Comparison of ENCODE assay signal across 1 cellular context in genomic region chr22:39520054-39520873, GRCh38.
TF ChIP-seq lines count a peak whose summit lies in the region.

ATF4 (plus strand) TSS chr22:39520562; CDS start chr22:39521446, 884 bp downstream.

TF ChIP-seq in K562, 482 proteins besides CTCF, POLR2A, EP300 and RAD21 (continued from another document and continues in another):
- TF ChIP-seq ZNF407 (IDR thresholded peaks at IDR 0.05; ENCODE audit: low read depth): no peak
- 0 out of 2 replicates have a peak, but pooled peaks have one; percentile 28 for TF ChIP-seq TAF15 (IDR thresholded peaks at IDR 0.05; ENCODE audit: low read depth, low read length)
- 0 out of 4 replicates have a peak, but pooled peaks of 1 of the 2 experiments have one; percentile 23 for TF ChIP-seq KDM4B (IDR thresholded peaks at IDR 0.05; ENCODE audit: borderline replicate concordance in 2 of 2, low read depth in 1 of 2)
- 0 out of 2 replicates have a peak, but pooled peaks have one; percentile 42 for TF ChIP-seq ZBED1 (IDR thresholded peaks at IDR 0.05)
- TF ChIP-seq ELK3 (CRISPR knock-in tag; IDR thresholded peaks at IDR 0.05): no peak
- no peak; the same call in 1 of the 2 replicates for TF ChIP-seq HMBOX1 (IDR thresholded peaks at IDR 0.05)
- TF ChIP-seq SIN3A (IDR thresholded peaks at IDR 0.05; ENCODE audit: borderline replicate concordance in 2 of 2, control insufficient read depth in 1 of 2, low read depth in 2 of 2, low read length in 2 of 2): peak; percentile 55 to 64; a peak in 1 of 4 replicates
- no peak for TF ChIP-seq ZSCAN29 (IDR thresholded peaks at IDR 0.05)
- no peak for TF ChIP-seq RUNX1 (IDR thresholded peaks at IDR 0.05; ENCODE audit: low read depth)
- no peak for TF ChIP-seq ZHX1 (conservative IDR thresholded peaks at IDR 0.05; ENCODE audit: low read length)
- no peak for TF ChIP-seq TSC22D4 (tag; IDR thresholded peaks at IDR 0.05)
- TF ChIP-seq ZNF316 (IDR thresholded peaks at IDR 0.05): no peak
- TF ChIP-seq NCOR1 (IDR thresholded peaks at IDR 0.05): peak; percentile 48
- no peak for TF ChIP-seq PTTG1 (tag; IDR thresholded peaks at IDR 0.05; ENCODE audit: low read depth)
- peak; percentile 82 for TF ChIP-seq RB1 (IDR thresholded peaks at IDR 0.05; ENCODE audit: low read depth)
- TF ChIP-seq HOXB6 (CRISPR knock-in tag; IDR thresholded peaks at IDR 0.05; ENCODE audit: borderline replicate concordance): no peak; the same call in 1 of the 2 replicates
- TF ChIP-seq XRCC3 (IDR thresholded peaks at IDR 0.05): no peak
- TF ChIP-seq FIP1L1 (IDR thresholded peaks at IDR 0.05; ENCODE audit: low read depth, low read length, poor library complexity, severe bottlenecking): peak; percentile 100
- peak; percentile 83 for TF ChIP-seq E2F1 (CRISPR knock-in tag; IDR thresholded peaks at IDR 0.05)
- TF ChIP-seq ZNF76 (CRISPR knock-in tag; IDR thresholded peaks at IDR 0.05; ENCODE audit: borderline replicate concordance): no peak; the same call in 1 of the 2 replicates
- peak; percentile 19; the same call in 1 of the 2 replicates for TF ChIP-seq E2F3 (CRISPR knock-in tag; IDR thresholded peaks at IDR 0.05)
- peak; percentile 64 for TF ChIP-seq ZNF395 (CRISPR knock-in tag; IDR thresholded peaks at IDR 0.05)
- TF ChIP-seq NELFE (IDR thresholded peaks at IDR 0.05; ENCODE audit: insufficient read depth, insufficient read length): no peak
- peak in 1 of 2 experiments; percentile 65 for TF ChIP-seq E2F6 (IDR thresholded peaks at IDR 0.05; ENCODE audit: borderline replicate concordance in 1 of 2, extremely low read depth in 1 of 2, insufficient read depth in 1 of 2, insufficient read length in 1 of 2, low read depth in 1 of 2, low read length in 1 of 2, poor library complexity in 1 of 2, severe bottlenecking in 1 of 2)
- no peak for TF ChIP-seq ZNF184 (CRISPR knock-in tag; IDR thresholded peaks at IDR 0.05)
- no peak for TF ChIP-seq TSHZ1 (CRISPR knock-in tag; IDR thresholded peaks at IDR 0.05)
- TF ChIP-seq HNRNPH1 (optimal IDR thresholded peaks at IDR 0.05; ENCODE audit: low read depth, low read length): no peak
- TF ChIP-seq SMAD3 (CRISPR knock-in tag; conservative IDR thresholded peaks at IDR 0.05): 0 out of 2 replicates have a peak, but pooled peaks have one; percentile 1
- TF ChIP-seq FOXA3 (CRISPR knock-in tag; conservative IDR thresholded peaks at IDR 0.05 in 1 of 2, IDR thresholded peaks at IDR 0.05 in 1 of 2): no peak
- TF ChIP-seq TCF7 (IDR thresholded peaks at IDR 0.05; ENCODE audit: borderline replicate concordance): no peak
- no peak for TF ChIP-seq ZNF277 (CRISPR knock-in tag; IDR thresholded peaks at IDR 0.05; ENCODE audit: borderline replicate concordance)
- no peak for TF ChIP-seq ZNF165 (CRISPR knock-in tag; IDR thresholded peaks at IDR 0.05; ENCODE audit: borderline replicate concordance)
- no peak for TF ChIP-seq HMGN3 (IDR thresholded peaks at IDR 0.05; ENCODE audit: borderline replicate concordance, extremely low read depth, insufficient read length, low read depth, low read length)
- no peak for TF ChIP-seq NFIX (CRISPR knock-in tag; IDR thresholded peaks at IDR 0.05; ENCODE audit: low read depth)
